1 cellular context compared by ENCODE assay signal in the genomic region with DNA sequence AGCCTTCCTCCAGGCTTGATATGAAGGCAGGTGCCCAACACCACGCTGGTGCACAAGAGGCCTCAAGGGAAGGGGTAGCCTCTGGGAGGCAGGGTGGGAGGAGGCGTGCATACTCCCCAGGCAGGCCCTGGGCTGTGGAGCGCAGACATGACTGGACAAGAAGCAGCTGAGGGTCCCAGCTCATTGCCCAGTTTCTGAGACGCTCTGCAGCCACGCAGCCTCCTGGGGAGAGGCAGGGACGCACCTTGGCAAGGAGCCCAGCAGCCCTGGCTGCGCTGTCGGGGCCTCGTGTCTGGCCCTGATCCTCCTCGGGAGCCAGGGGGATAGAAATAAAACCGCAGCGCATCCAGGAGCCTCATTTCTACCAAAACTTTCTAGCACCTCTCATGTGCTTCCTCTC.
TF ChIP-seq lines count a peak whose summit lies in the region.

No MANE protein-coding gene starts in this region.

TF ChIP-seq in GM23338, 12 proteins besides CTCF, POLR2A, EP300 and RAD21 (continued from another document):
- TF ChIP-seq EZH2phosphoT487 (IDR thresholded peaks at IDR 0.05; ENCODE audit: unreplicated experiment) (no peak), POLR2AphosphoS5 (IDR thresholded peaks at IDR 0.05; ENCODE audit: low read depth) (no peak)
